Comparison of ENCODE assay signal across 39 cellular contexts in genomic region chr10:127535802-127536515, GRCh38. TPM values are rescaled to one million over a fixed set of nuclear protein-coding genes. Genes with fewer than 3 reads are reported as not detected.
"Had no signal": no experiment of that assay in that cellular context is flagged by ENCODE, and none has a peak within 500 bp of the region (broad histone marks: within the 10 kb centered on the region; RNA-seq: fewer than 3 reads in every experiment).

No MANE protein-coding gene starts in this region.

- DNase-seq: activated CD4-positive, alpha-beta memory T cell treated with anti-CD3 and anti-CD28 coated beads for 36 hours; activated CD4-positive, alpha-beta T cell treated with anti-CD3 and anti-CD28 coated beads, Interleukin-2, amount 10 ng/mL, durations not matched to agents 24 days and 14 days; activated CD8-positive, alpha-beta memory T cell treated with anti-CD3 and anti-CD28 coated beads, Interleukin-2, amount 50 U/mL, for 4 hours; activated effector memory CD4-positive, alpha-beta T cell treated with anti-CD3 and anti-CD28 coated beads, Interleukin-2, amount 50 U/mL, for 16 hours; activated naive CD4-positive, alpha-beta T cell treated with anti-CD3 and anti-CD28 coated beads for 36 hours; activated naive CD8-positive, alpha-beta T cell treated with anti-CD3 and anti-CD28 coated beads for 36 hours; activated T-cell treated with anti-CD3 and anti-CD28 coated beads, Interleukin-2, amount 50 U/mL, for 1 hour; adrenal gland; aorta; body of pancreas; cerebellar nuclear complex; dorsolateral prefrontal cortex; effector memory CD8-positive, alpha-beta T cell; foreskin fibroblast; heart left ventricle; hypothalamus; left lung; lower lobe of right lung; mesendoderm; natural killer cell; occipital lobe; stimulated activated CD4-positive, alpha-beta T cell treated with anti-CD3 and anti-CD28 coated beads, Interleukin-1b, Interleukin-23, amount 100 ng/mL, for 48 hours; stimulated activated CD4-positive, alpha-beta T cell treated with anti-CD3 and anti-CD28 coated beads, Interleukin-4, amount 100 ng/mL, for 4 hours; stimulated activated CD8-positive, alpha-beta memory T cell treated with anti-CD3 and anti-CD28 coated beads, Interleukin-4, amount 100 ng/mL, for 48 hours; stimulated activated naive CD8-positive, alpha-beta T cell treated with anti-CD3 and anti-CD28 coated beads, Interleukin-15, amount 100 ng/mL, for 72 hours; substantia nigra; T-helper 9 cell; WERI-Rb-1 had no signal

RNA-seq across cellular contexts. Expression of gene NPS, which starts 13.2 kb away (rescaled TPM):
- total RNA-seq: activated CD4-positive, alpha-beta memory T cell treated with anti-CD3 and anti-CD28 coated beads for 36 hours; activated CD4-positive, alpha-beta T cell treated with anti-CD3 and anti-CD28 coated beads, Interleukin-2, amount 10 ng/mL, durations not matched to agents 24 days and 14 days; activated CD8-positive, alpha-beta memory T cell treated with anti-CD3 and anti-CD28 coated beads for 36 hours; activated naive CD4-positive, alpha-beta T cell treated with anti-CD3 and anti-CD28 coated beads for 36 hours; activated naive CD8-positive, alpha-beta T cell treated with anti-CD3 and anti-CD28 coated beads for 36 hours; activated T-helper 1 cell treated with anti-CD3 and anti-CD28 coated beads, Interleukin-12 subunit alpha, Interleukin-12 subunit beta, Interleukin-2, Interleukin-4 antibody, amounts not matched to agents 30 ng/mL and 10 ng/mL and 1 ng/mL, durations not matched to agents 14 hours and 24 hours and 36 hours; adrenal gland; aorta; body of pancreas; cardiac muscle cell; dorsolateral prefrontal cortex; endothelial cell of umbilical vein; heart left ventricle; kidney epithelial cell; left lung; lower lobe of right lung; mononuclear cell; natural killer cell; occipital lobe; pulmonary artery endothelial cell; right atrium auricular region; smooth muscle cell had no signal
- polyA plus RNA-seq: adrenal gland, aorta, cardiac muscle cell, endothelial cell of umbilical vein, esophagus, heart left ventricle, smooth muscle cell, thymus had no signal
